Comparison of ENCODE assay signal across 17 cellular contexts in the genomic region with DNA sequence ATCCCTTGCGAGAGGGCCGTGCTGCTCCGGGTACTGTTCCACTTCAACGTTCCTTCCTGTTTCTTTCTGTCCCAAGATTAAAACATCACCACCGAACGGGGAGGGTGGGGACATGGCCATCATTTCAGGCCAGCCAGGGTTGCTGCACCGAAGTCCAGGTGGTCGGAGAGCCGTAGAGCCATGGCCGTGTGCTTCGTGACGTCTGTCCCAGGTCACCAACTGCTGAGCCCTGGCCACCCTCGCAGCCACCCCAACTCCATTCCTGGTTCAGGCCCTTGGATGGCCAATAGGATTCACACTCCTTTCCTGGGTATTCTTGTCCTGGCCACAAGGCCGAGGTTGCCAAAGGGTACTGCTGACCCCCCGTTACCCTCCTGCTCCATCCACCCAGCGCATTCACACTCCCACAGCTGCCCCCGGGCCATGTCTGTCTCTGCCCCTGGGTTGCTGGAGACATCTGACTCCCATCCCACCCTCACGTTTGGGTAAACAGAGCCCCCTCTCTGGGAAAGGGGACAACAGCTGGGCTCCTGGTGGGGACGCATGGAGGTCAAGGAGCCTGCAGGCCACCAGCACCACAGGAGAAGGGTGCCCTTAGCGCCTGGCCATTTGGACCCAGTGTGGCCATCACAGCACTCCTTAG.
"Had no signal": no experiment of that assay in that cellular context is flagged by ENCODE, and none has a peak within 500 bp of the region (broad histone marks: within the 10 kb centered on the region; RNA-seq: fewer than 3 reads in every experiment).

No MANE protein-coding gene starts in this region.

- H3K27me3 Mint-ChIP-seq: activated CD8-positive, alpha-beta T cell treated with anti-CD3 and anti-CD28 coated beads for 36 hours; activated naive CD8-positive, alpha-beta T cell; activated T-cell treated with anti-CD3 and anti-CD28 coated beads, Interleukin-2, amount 50 U/mL, for 24 hours had no signal

- H3K9me3 Mint-ChIP-seq: activated B cell treated with CpG ODN at 0.5 μM for 24 hours; activated CD8-positive, alpha-beta T cell treated with anti-CD3 and anti-CD28 coated beads for 36 hours; activated T-cell treated with anti-CD3 and anti-CD28 coated beads, Interleukin-2, amount 50 U/mL, for 24 hours; activated T-helper 2 cell treated with anti-CD3 and anti-CD28 coated beads, Interferon-gamma antibody, Interleukin-2, Interleukin-4, amounts not matched to agents 10 μg/mL and 5 μg/mL and 100 μg/mL, durations not matched to agents 14 hours and 24 hours and 36 hours had no signal

- FAIRE-seq: keratinocyte had no signal

- H3K27ac ChIP-seq: epithelial cell of prostate, foreskin keratinocyte, SK-N-MC had no signal

- DNase-seq: activated B cell treated with CpG ODN at 0.5 μM for 24 hours; activated CD4-positive, alpha-beta T cell treated with anti-CD3 and anti-CD28 coated beads for 48 hours; activated CD8-positive, alpha-beta T cell treated with anti-CD3 and anti-CD28 coated beads for 36 hours; activated T-cell treated with anti-CD3 and anti-CD28 coated beads, Interleukin-2, amount 50 U/mL, for 24 hours; dermis blood vessel endothelial cell; foreskin keratinocyte; hypothalamus; mesenchymal stem cell; naive thymus-derived CD4-positive, alpha-beta T cell; stimulated activated naive CD8-positive, alpha-beta T cell treated with anti-CD3 and anti-CD28 coated beads, Interleukin-15, Interleukin-2, amounts not matched to agents 100 U/mL and 50 U/mL, for 24 hours; T-helper 9 cell; trophoblast cell had no signal

- H3K27ac Mint-ChIP-seq: activated B cell treated with CpG ODN at 0.5 μM for 24 hours; activated CD8-positive, alpha-beta T cell treated with anti-CD3 and anti-CD28 coated beads for 36 hours; activated naive CD8-positive, alpha-beta T cell; activated T-cell treated with anti-CD3 and anti-CD28 coated beads, Interleukin-2, amount 50 U/mL, for 24 hours; activated T-helper 2 cell treated with anti-CD3 and anti-CD28 coated beads, Interferon-gamma antibody, Interleukin-2, Interleukin-4, amounts not matched to agents 10 μg/mL and 5 μg/mL and 100 μg/mL, durations not matched to agents 14 hours and 24 hours and 36 hours; naive thymus-derived CD4-positive, alpha-beta T cell had no signal

- H3K4me3 Mint-ChIP-seq: activated B cell treated with CpG ODN at 0.5 μM for 24 hours; activated CD8-positive, alpha-beta T cell treated with anti-CD3 and anti-CD28 coated beads for 36 hours; activated naive CD8-positive, alpha-beta T cell; activated T-cell treated with anti-CD3 and anti-CD28 coated beads, Interleukin-2, amount 50 U/mL, for 24 hours; naive thymus-derived CD4-positive, alpha-beta T cell had no signal

- H3K4me1 ChIP-seq: foreskin keratinocyte had no signal

- H3K4me1 Mint-ChIP-seq: activated B cell treated with CpG ODN at 0.5 μM for 24 hours had no signal

- H3K36me3 Mint-ChIP-seq: activated naive CD8-positive, alpha-beta T cell; naive thymus-derived CD4-positive, alpha-beta T cell had no signal

- ATAC-seq: activated CD8-positive, alpha-beta T cell treated with anti-CD3 and anti-CD28 coated beads for 36 hours; foreskin keratinocyte; naive thymus-derived CD4-positive, alpha-beta T cell; stimulated activated naive CD8-positive, alpha-beta T cell treated with anti-CD3 and anti-CD28 coated beads, Interleukin-15, Interleukin-2, amounts not matched to agents 100 U/mL and 50 U/mL, for 24 hours had no signal

- H3K27me3 ChIP-seq: foreskin keratinocyte had no signal

- H3K4me3 ChIP-seq: SK-N-MC had no signal
